ENCODE assay signal across 12 cellular contexts in the genomic region with DNA sequence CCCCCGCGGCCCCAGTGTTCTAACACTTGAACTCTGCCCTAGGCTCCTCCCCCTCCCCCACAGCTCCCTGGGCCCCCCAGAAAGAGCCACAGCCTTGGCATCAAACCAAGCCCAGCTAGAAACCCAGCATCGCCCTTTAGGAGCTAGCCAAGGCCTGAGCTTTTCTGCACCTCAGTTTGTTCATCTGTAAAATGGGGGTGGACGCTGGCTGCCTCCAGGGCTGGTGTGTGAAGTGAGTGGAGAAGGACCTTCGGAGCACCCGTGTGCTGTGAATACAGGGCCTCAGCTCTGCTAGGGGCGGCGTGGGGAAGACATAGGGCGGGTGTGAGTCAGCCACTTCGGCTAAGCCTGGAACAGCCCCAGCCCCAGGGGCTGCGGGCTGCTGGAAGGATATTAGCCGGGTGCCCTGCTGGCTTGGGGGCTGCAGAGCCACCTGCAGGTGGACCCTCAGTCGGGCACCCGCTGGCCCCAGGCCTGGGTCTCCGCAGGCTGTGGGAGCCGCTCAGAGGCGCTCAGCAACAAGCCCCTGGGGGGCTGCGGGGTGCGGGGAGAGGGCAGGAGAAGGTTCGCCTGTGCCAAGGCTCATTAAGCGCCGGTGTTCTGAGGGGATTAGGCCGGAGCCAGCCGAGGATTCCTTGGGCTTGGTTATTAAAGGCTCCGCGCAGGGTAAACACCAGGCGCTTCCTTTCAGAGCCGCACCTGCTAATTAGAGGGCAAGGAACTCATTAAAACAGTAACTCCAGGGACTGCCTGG.
DNase-seq lines count a peak whose midpoint lies in the region; TF ChIP-seq lines count a peak whose summit lies in the region.
"Had no signal": no experiment of that assay in that cellular context is flagged by ENCODE, and none has a peak within 500 bp of the region (broad histone marks: within the 10 kb centered on the region; RNA-seq: fewer than 3 reads in every experiment).

No MANE protein-coding gene starts in this region.

- peak overlapping the region; percentile 32 for H3K4me2 ChIP-seq in osteoblast (ENCODE audit: insufficient read depth, low read length)

- H3K4me1 Mint-ChIP-seq in activated T-cell treated with anti-CD3 and anti-CD28 coated beads, Interleukin-2, amount 50 U/mL, for 24 hours (ENCODE audit: low read depth), result peaks cover 7% of the 10 kb centered on the region

- no peak overlapping the region for H3K27ac ChIP-seq in osteoblast (ENCODE audit: low read depth, low read length)

- H3K9me3 Mint-ChIP-seq in activated T-cell treated with anti-CD3 and anti-CD28 coated beads, Interleukin-2, amount 50 U/mL, for 24 hours, result no peaks in the 10 kb centered on the region
- H3K9me3 Mint-ChIP-seq: T-helper 2 cell treated with Interferon-gamma antibody and Interleukin-4, amounts not matched to agents 5 μg/mL and 100 μg/mL, for 36 hours had no signal

- no peaks in the 10 kb centered on the region for H3K9me3 ChIP-seq in osteoblast (ENCODE audit: low read depth, low read length)

- DNase-seq in H4 (ENCODE audit: low spot score) (peak; percentile 37), NCI-H2081 treated with DMSO at 0.1 percent for 48 hours (lab: John Stamatoyannopoulos, UW) (peak; percentile 56), astrocyte of the hippocampus (ENCODE audit: low read depth, low spot score) (peak; percentile 73), osteoblast (ENCODE audit: insufficient read length, low spot score, missing footprints) (no peak), GDM1 (lab: John Stamatoyannopoulos, UW) (no peak), AG20443 (ENCODE audit: low spot score) (no peak)
- DNase-seq in stimulated activated naive CD4-positive, alpha-beta T cell (lab: John Stamatoyannopoulos, UW), result no peak
- no peak for DNase-seq in activated T-cell treated with anti-CD3 and anti-CD28 coated beads, Interleukin-2, amount 50 U/mL, for 24 hours
- DNase-seq: HCEC 1CT; stimulated activated CD4-positive, alpha-beta T cell treated with anti-CD3 and anti-CD28 coated beads, Interleukin-4, amount 100 ng/mL, for 24 hours had no signal

- H3K4me1 ChIP-seq in osteoblast (ENCODE audit: insufficient read depth, low read length), result peaks cover 17% of the 10 kb centered on the region

- TF ChIP-seq CTCF in osteoblast (IDR thresholded peaks at IDR 0.05; ENCODE audit: extremely low read depth, low read depth, low read length), result no peak

- no peak overlapping the region for H3K4me3 ChIP-seq in osteoblast (ENCODE audit: insufficient read depth, low read length)

- H2AFZ ChIP-seq in osteoblast (ENCODE audit: low read length), result no peak overlapping the region

- no peak overlapping the region for H3K4me3 Mint-ChIP-seq in activated T-cell treated with anti-CD3 and anti-CD28 coated beads, Interleukin-2, amount 50 U/mL, for 24 hours
- H3K4me3 Mint-ChIP-seq: activated naive CD8-positive, alpha-beta T cell; T-helper 2 cell treated with Interferon-gamma antibody and Interleukin-4, amounts not matched to agents 5 μg/mL and 100 μg/mL, for 36 hours had no signal

- H3K36me3 Mint-ChIP-seq in activated T-cell treated with anti-CD3 and anti-CD28 coated beads, Interleukin-2, amount 50 U/mL, for 24 hours (ENCODE audit: low read depth), result no peaks in the 10 kb centered on the region
- H3K36me3 Mint-ChIP-seq: activated naive CD8-positive, alpha-beta T cell had no signal

- no peaks in the 10 kb centered on the region for H3K36me3 ChIP-seq in osteoblast (ENCODE audit: insufficient read depth, low read length)

- peaks cover 2% of the 10 kb centered on the region for H3K79me2 ChIP-seq in osteoblast (ENCODE audit: insufficient read depth, low read length)

- H4K20me1 ChIP-seq in osteoblast (ENCODE audit: insufficient read depth, low read length), result peaks cover 27% of the 10 kb centered on the region

- H3K27ac Mint-ChIP-seq in activated T-cell treated with anti-CD3 and anti-CD28 coated beads, Interleukin-2, amount 50 U/mL, for 24 hours, result no peak overlapping the region
- H3K27ac Mint-ChIP-seq: T-helper 2 cell treated with Interferon-gamma antibody and Interleukin-4, amounts not matched to agents 5 μg/mL and 100 μg/mL, for 36 hours had no signal

- peaks cover 20% of the 10 kb centered on the region for H3K27me3 Mint-ChIP-seq in activated T-cell treated with anti-CD3 and anti-CD28 coated beads, Interleukin-2, amount 50 U/mL, for 24 hours
- H3K27me3 Mint-ChIP-seq: activated naive CD8-positive, alpha-beta T cell had no signal

- no peaks in the 10 kb centered on the region for H3K27me3 ChIP-seq in osteoblast (ENCODE audit: insufficient read depth, low read length)

Comparison
In these comparisons a context has a peak if more than half of its experiments do, and no peak if none do; other contexts are left out.
1. DNase-seq: peak in H4 (single experiment), NCI-H2081 treated with DMSO at 0.1 percent for 48 hours (single experiment) and astrocyte of the hippocampus (single experiment); none in osteoblast (single experiment), GDM1 (single experiment), AG20443 (single experiment), stimulated activated naive CD4-positive, alpha-beta T cell (0 of 6) and activated T-cell treated with anti-CD3 and anti-CD28 coated beads, Interleukin-2, amount 50 U/mL, for 24 hours (single experiment).